2 cellular contexts compared by ENCODE assay signal in genomic region chr4:189942338-189942737, GRCh38.
TF ChIP-seq lines count a peak whose summit lies in the region.

No MANE protein-coding gene starts in this region.

TF ChIP-seq in HEK293, 187 proteins besides CTCF, POLR2A, EP300 and RAD21:
- TF ChIP-seq ZNF580 (tag by site-specific recombination; IDR thresholded peaks at IDR 0.05): 0 out of 2 replicates have a peak, but pooled peaks have one; percentile 33
- TF ChIP-seq ZNF146 (tag by site-specific recombination; IDR thresholded peaks at IDR 0.05): peak; percentile 96

TF ChIP-seq in K562, 482 proteins besides CTCF, POLR2A, EP300 and RAD21:
- TF ChIP-seq, protein P1, sequence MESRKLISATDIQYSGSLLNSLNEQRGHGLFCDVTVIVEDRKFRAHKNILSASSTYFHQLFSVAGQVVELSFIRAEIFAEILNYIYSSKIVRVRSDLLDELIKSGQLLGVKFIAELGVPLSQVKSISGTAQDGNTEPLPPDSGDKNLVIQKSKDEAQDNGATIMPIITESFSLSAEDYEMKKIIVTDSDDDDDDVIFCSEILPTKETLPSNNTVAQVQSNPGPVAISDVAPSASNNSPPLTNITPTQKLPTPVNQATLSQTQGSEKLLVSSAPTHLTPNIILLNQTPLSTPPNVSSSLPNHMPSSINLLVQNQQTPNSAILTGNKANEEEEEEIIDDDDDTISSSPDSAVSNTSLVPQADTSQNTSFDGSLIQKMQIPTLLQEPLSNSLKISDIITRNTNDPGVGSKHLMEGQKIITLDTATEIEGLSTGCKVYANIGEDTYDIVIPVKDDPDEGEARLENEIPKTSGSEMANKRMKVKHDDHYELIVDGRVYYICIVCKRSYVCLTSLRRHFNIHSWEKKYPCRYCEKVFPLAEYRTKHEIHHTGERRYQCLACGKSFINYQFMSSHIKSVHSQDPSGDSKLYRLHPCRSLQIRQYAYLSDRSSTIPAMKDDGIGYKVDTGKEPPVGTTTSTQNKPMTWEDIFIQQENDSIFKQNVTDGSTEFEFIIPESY (CRISPR knock-in tag; IDR thresholded peaks at IDR 0.05): peak; percentile 82
- TF ChIP-seq KDM1A (IDR thresholded peaks at IDR 0.05) (peak; percentile 25 to 31; a peak in 1 of 4 replicates), RBM25 (IDR thresholded peaks at IDR 0.05; ENCODE audit: low read depth, low read length, severe bottlenecking) (peak; percentile 82), ZNF146 (CRISPR knock-in tag; IDR thresholded peaks at IDR 0.05; ENCODE audit: unreplicated experiment) (peak; percentile 98), BCOR (IDR thresholded peaks at IDR 0.05) (peak; percentile 82)
TF ChIP-seq in K562: peak in this region for 5; not testable (repeated sequence) for 477.
